In the genomic region with DNA sequence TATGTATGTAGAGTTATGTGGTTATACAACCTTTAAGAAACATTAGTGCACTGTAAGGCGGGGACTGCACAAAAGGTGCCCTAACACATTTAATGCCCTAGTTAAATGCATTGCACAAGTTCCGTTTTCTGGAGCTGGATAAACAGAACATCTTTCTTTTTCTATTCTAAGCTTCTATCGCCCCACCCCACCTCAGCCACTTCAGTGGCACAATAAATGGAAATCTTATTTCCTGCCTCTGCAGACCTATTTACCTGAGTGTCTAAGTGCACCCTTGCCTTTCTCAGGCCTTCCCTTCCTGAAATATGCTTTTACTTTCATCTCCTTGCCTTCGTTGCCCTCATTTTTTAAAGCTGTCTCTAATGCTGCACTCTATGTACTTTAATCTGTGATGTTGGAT, we compare ENCODE assay signal across 10 cellular contexts.
DNase-seq lines count a peak whose midpoint lies in the region; ATAC-seq, FAIRE-seq and TF ChIP-seq lines count a peak whose summit lies in the region.
"Had no signal": no experiment of that assay in that cellular context is flagged by ENCODE, and none has a peak within 500 bp of the region (broad histone marks: within the 10 kb centered on the region; RNA-seq: fewer than 3 reads in every experiment).

No MANE protein-coding gene starts in this region.

- H2AFZ ChIP-seq in PC-9, result no peak overlapping the region

- CTCF ChIA-PET in A549 (lab: Yijun Ruan, JAX), result interaction anchor here (0.9 kb wide), 1 partner anchor 27 kb away, joined by 3 read pairs; no protein-coding TSS in a partner anchor
- CTCF ChIA-PET in PC-9 (lab: Charles Lee), result no interaction called here

- H3K36me3 ChIP-seq in PC-9 (ENCODE audit: low read depth), result peaks cover 4% of the 10 kb centered on the region

- H3K27me3 ChIP-seq in PC-9 (ENCODE audit: insufficient read depth, low read depth), result no peaks in the 10 kb centered on the region

- H3K9me3 ChIP-seq in A549 (peaks cover 12% of the 10 kb centered on the region; the same call in 2 of the 3 replicates), PC-9 (ENCODE audit: insufficient read depth, low read depth) (peaks cover 17% of the 10 kb centered on the region; the same call in 1 of the 2 replicates)

- peaks cover 20% of the 10 kb centered on the region for H3K79me2 ChIP-seq in PC-9 (ENCODE audit: low read depth)

- TF ChIP-seq EP300 in A549 (IDR thresholded peaks at IDR 0.05), result no peak

- no peak for TF ChIP-seq CTCF in A549 (IDR thresholded peaks at IDR 0.05)
- no peak for TF ChIP-seq CTCF in PC-9 (conservative IDR thresholded peaks at IDR 0.05)
- no peak for TF ChIP-seq CTCF in GM10266 (IDR thresholded peaks at IDR 0.05; ENCODE audit: control insufficient read depth, insufficient read depth, low read depth, missing control alignments)

- H3K27ac ChIP-seq in A549, result no peak overlapping the region
- H3K27ac ChIP-seq in PC-9, result 0 out of 2 replicates have a peak overlapping the region, but pooled peaks have one; percentile 23
- H3K27ac ChIP-seq: KMS-11 had no signal

- FAIRE-seq in A549 (lab: Jason Lieb, UNC), result no peak
- FAIRE-seq: G401.6 had no signal

- WGBS in A549 (ENCODE audit: missing lambda C conversion rate), result 61% methylated on average over 4 of the region's 4 CpGs

- intact Hi-C loops in PC-9 (cut with micrococcal nuclease; ENCODE audit: unreplicated experiment), result no loop called here

- ATAC-seq in A549 (no peak), GM19324 (IDR thresholded peaks at IDR 0.05; ENCODE audit: low FRiP score, unreplicated experiment) (peak; percentile 81), HG02885 (IDR thresholded peaks at IDR 0.05; ENCODE audit: poor library complexity, unreplicated experiment) (no peak), HG03442 (IDR thresholded peaks at IDR 0.05; ENCODE audit: unreplicated experiment) (no peak)

- H3K4me2 ChIP-seq in A549 (peak overlapping the region; percentile 19), PC-9 (no peak overlapping the region)
- H3K4me2 ChIP-seq: KMS-11 had no signal

- no peak for DNase-seq in A549 (ENCODE audit: low read depth in 1 of 2, low spot score in 1 of 2)
- DNase-seq in PC-9, result no peak
- peak; percentile 41 for DNase-seq in iris pigment epithelial cell (ENCODE audit: low read depth)
- no peak for DNase-seq in NCI-H187 treated with DMSO at 0.1 percent for 48 hours (lab: John Stamatoyannopoulos, UW)
- DNase-seq in GM10266 (ENCODE audit: extremely low spot score), result no peak

- no peaks in the 10 kb centered on the region for H4K20me1 ChIP-seq in PC-9 (ENCODE audit: insufficient read depth)

- H3F3A ChIP-seq in PC-9 (ENCODE audit: insufficient read depth, low read depth), result peaks cover 19% of the 10 kb centered on the region

- H3K4me1 ChIP-seq in A549 (peaks cover 35% of the 10 kb centered on the region), PC-9 (replicated peaks; ENCODE audit: insufficient read depth) (peaks cover 21% of the 10 kb centered on the region)

- BruUV-seq in PC-9 (replicated peaks; lab: Mats Ljungman, UMichigan), result no TSS peak

- POLR2A ChIA-PET in A549 (lab: Yijun Ruan, JAX), result no interaction called here
- POLR2A ChIA-PET in PC-9 (lab: Charles Lee; ENCODE audit: unreplicated experiment), result no interaction called here

- no peaks in the 10 kb centered on the region for H3K9me2 ChIP-seq in PC-9 (ENCODE audit: insufficient read depth)

- H3K4me3 ChIP-seq in A549, result no peak overlapping the region
- H3K4me3 ChIP-seq in PC-9, result no peak overlapping the region

- TF ChIP-seq POLR2A in A549 (IDR thresholded peaks at IDR 0.05; ENCODE audit: low read length), result no peak

- TF ChIP-seq RAD21 in A549 (conservative IDR thresholded peaks at IDR 0.05 in 1 of 2, IDR thresholded peaks at IDR 0.05 in 1 of 2), result no peak

TF ChIP-seq in A549, 52 proteins besides CTCF, POLR2A, EP300 and RAD21:
- no peak for TF ChIP-seq NR3C1 (IDR thresholded peaks at IDR 0.05)
- TF ChIP-seq FOXS1 (CRISPR knock-in tag; IDR thresholded peaks at IDR 0.05), result no peak
- TF ChIP-seq ZSCAN20 (CRISPR knock-in tag; IDR thresholded peaks at IDR 0.05), result no peak
- TF ChIP-seq RARB (CRISPR knock-in tag; IDR thresholded peaks at IDR 0.05), result no peak
- TF ChIP-seq, protein P1, sequence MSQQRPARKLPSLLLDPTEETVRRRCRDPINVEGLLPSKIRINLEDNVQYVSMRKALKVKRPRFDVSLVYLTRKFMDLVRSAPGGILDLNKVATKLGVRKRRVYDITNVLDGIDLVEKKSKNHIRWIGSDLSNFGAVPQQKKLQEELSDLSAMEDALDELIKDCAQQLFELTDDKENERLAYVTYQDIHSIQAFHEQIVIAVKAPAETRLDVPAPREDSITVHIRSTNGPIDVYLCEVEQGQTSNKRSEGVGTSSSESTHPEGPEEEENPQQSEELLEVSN (IDR thresholded peaks at IDR 0.05; ENCODE audit: borderline replicate concordance, low read depth), result no peak
- no peak for TF ChIP-seq ESRRA (IDR thresholded peaks at IDR 0.05; ENCODE audit: borderline replicate concordance, low read length)
- no peak for TF ChIP-seq HDAC2 (IDR thresholded peaks at IDR 0.05)
- no peak for TF ChIP-seq KDM1A (IDR thresholded peaks at IDR 0.05; ENCODE audit: low read depth)
- no peak for TF ChIP-seq PHF8 (IDR thresholded peaks at IDR 0.05; ENCODE audit: borderline replicate concordance, low read depth)
- no peak for TF ChIP-seq FOSB (CRISPR knock-in tag; IDR thresholded peaks at IDR 0.05)
- TF ChIP-seq NPAS2 (CRISPR knock-in tag; IDR thresholded peaks at IDR 0.05; ENCODE audit: borderline replicate concordance), result no peak
- TF ChIP-seq HOXA7 (CRISPR knock-in tag; IDR thresholded peaks at IDR 0.05), result no peak
- no peak for TF ChIP-seq ZFP36 (IDR thresholded peaks at IDR 0.05; ENCODE audit: borderline replicate concordance, partially characterized antibody)
- no peak for TF ChIP-seq NFE2L2 (conservative IDR thresholded peaks at IDR 0.05; ENCODE audit: low read length)
- TF ChIP-seq, protein P2, sequence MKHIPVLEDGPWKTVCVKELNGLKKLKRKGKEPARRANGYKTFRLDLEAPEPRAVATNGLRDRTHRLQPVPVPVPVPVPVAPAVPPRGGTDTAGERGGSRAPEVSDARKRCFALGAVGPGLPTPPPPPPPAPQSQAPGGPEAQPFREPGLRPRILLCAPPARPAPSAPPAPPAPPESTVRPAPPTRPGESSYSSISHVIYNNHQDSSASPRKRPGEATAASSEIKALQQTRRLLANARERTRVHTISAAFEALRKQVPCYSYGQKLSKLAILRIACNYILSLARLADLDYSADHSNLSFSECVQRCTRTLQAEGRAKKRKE (CRISPR knock-in tag; IDR thresholded peaks at IDR 0.05; ENCODE audit: low read depth), result no peak
- TF ChIP-seq CHD4 (IDR thresholded peaks at IDR 0.05; ENCODE audit: borderline replicate concordance), result no peak
- TF ChIP-seq MAZ (IDR thresholded peaks at IDR 0.05; ENCODE audit: borderline replicate concordance, low read depth, low read length), result no peak
- no peak for TF ChIP-seq ZNF302 (CRISPR knock-in tag; IDR thresholded peaks at IDR 0.05)
- TF ChIP-seq HOXB13 (CRISPR knock-in tag; IDR thresholded peaks at IDR 0.05; ENCODE audit: low read depth), result no peak
